In genomic region chr1:115098979-115099692, GRCh38 we compare ENCODE assay signal across 9 cellular contexts. TPM values are rescaled to one million over a fixed set of nuclear protein-coding genes. Genes with fewer than 3 reads are reported as not detected.
DNase-seq lines count a peak whose midpoint lies in the region; ATAC-seq, FAIRE-seq and TF ChIP-seq lines count a peak whose summit lies in the region.
"Had no signal": no experiment of that assay in that cellular context is flagged by ENCODE, and none has a peak within 500 bp of the region (broad histone marks: within the 10 kb centered on the region; RNA-seq: fewer than 3 reads in every experiment).

No MANE protein-coding gene starts in this region.

- H3K36me3 ChIP-seq in Loucy (ENCODE audit: insufficient read depth, low read length) (no peaks in the 10 kb centered on the region), bronchial epithelial cell (ENCODE audit: control insufficient read depth, insufficient read depth, low read length) (no peaks in the 10 kb centered on the region), mesendoderm (ENCODE audit: control insufficient read depth, insufficient read depth, low read length) (no peaks in the 10 kb centered on the region)

- peaks cover 21% of the 10 kb centered on the region for H3K4me1 ChIP-seq in Loucy (ENCODE audit: insufficient read depth, low read length, poor library complexity, severe bottlenecking)
- no peaks in the 10 kb centered on the region for H3K4me1 ChIP-seq in mesendoderm (ENCODE audit: control insufficient read depth, low read depth, low read length)

- peak; percentile 89 for ATAC-seq in GM21786 (IDR thresholded peaks at IDR 0.05; ENCODE audit: unreplicated experiment)
- peak; percentile 95 to 97 for ATAC-seq in stimulated activated naive B cell treated with anti-CD40 and anti-IgM and Interleukin-4, amounts not matched to agents 10 μg/mL and 1 μg/mL and 100 μg/mL, for 72 hours (replicated peaks)

- no peak overlapping the region for H3K27ac ChIP-seq in mesendoderm (ENCODE audit: low read depth, low read length)

- H4K20me1 ChIP-seq in Loucy (ENCODE audit: insufficient read depth, low read length, poor library complexity, severe bottlenecking): no peaks in the 10 kb centered on the region

- H3K27ac Mint-ChIP-seq in stimulated activated naive B cell treated with anti-CD40 and anti-IgM and Interleukin-4, amounts not matched to agents 10 μg/mL and 1 μg/mL and 100 μg/mL, for 72 hours: peak overlapping the region; percentile 97

- no CpG with 5 or more reads among the region's 13 CpGs for WGBS in mesendoderm (ENCODE audit: extremely low coverage, insufficient coverage, low lambda C conversion rate)

- H3K79me2 ChIP-seq in Loucy (ENCODE audit: insufficient read depth, low read length) (no peaks in the 10 kb centered on the region), mesendoderm (ENCODE audit: control insufficient read depth, insufficient read depth, low read length) (no peaks in the 10 kb centered on the region)

- H2BK15ac ChIP-seq in mesendoderm (replicated peaks; ENCODE audit: low read depth): no peak overlapping the region

- H2BK5ac ChIP-seq in mesendoderm (ENCODE audit: low read length): no peak overlapping the region

- H3K27me3 Mint-ChIP-seq in stimulated activated naive B cell treated with anti-CD40 and anti-IgM and Interleukin-4, amounts not matched to agents 10 μg/mL and 1 μg/mL and 100 μg/mL, for 72 hours: no peaks in the 10 kb centered on the region

- H3K4me2 ChIP-seq in Loucy (ENCODE audit: low read depth, low read length, poor library complexity, severe bottlenecking) (peak overlapping the region; percentile 97), mesendoderm (ENCODE audit: low read length) (no peak overlapping the region)

- H3K4me3 Mint-ChIP-seq in stimulated activated naive B cell treated with anti-CD40 and anti-IgM and Interleukin-4, amounts not matched to agents 10 μg/mL and 1 μg/mL and 100 μg/mL, for 72 hours: peak overlapping the region; percentile 87 to 93

- peaks cover 17 to 25% of the 10 kb centered on the region in 2 donors for H3K4me1 Mint-ChIP-seq in stimulated activated naive B cell treated with anti-CD40 and anti-IgM and Interleukin-4, amounts not matched to agents 10 μg/mL and 1 μg/mL and 100 μg/mL, for 72 hours

- no peaks in the 10 kb centered on the region for H3K27me3 ChIP-seq in Loucy (ENCODE audit: insufficient read depth, low read length, poor library complexity, severe bottlenecking)
- no peaks in the 10 kb centered on the region for H3K27me3 ChIP-seq in bronchial epithelial cell (ENCODE audit: control insufficient read depth, insufficient read depth, low read length)
- no peaks in the 10 kb centered on the region for H3K27me3 ChIP-seq in mesendoderm (ENCODE audit: insufficient read depth, low read length, poor library complexity)

- no peaks in the 10 kb centered on the region for H3K36me3 Mint-ChIP-seq in stimulated activated naive B cell treated with anti-CD40 and anti-IgM and Interleukin-4, amounts not matched to agents 10 μg/mL and 1 μg/mL and 100 μg/mL, for 72 hours

- H3K9ac ChIP-seq in Loucy (ENCODE audit: low read depth, low read length, poor library complexity, severe bottlenecking): peak overlapping the region; percentile 79
- no peak overlapping the region for H3K9ac ChIP-seq in mesendoderm (ENCODE audit: low read length)

- no peak overlapping the region for H3K56ac ChIP-seq in mesendoderm (ENCODE audit: low read length)

- no peak overlapping the region for H2BK120ac ChIP-seq in mesendoderm (ENCODE audit: low read depth, low read length)

- no peak overlapping the region for H4K5ac ChIP-seq in mesendoderm (ENCODE audit: low read length)

- H3K9me3 Mint-ChIP-seq in stimulated activated naive B cell treated with anti-CD40 and anti-IgM and Interleukin-4, amounts not matched to agents 10 μg/mL and 1 μg/mL and 100 μg/mL, for 72 hours: no peaks in the 10 kb centered on the region

- peaks cover 12% of the 10 kb centered on the region; the same call in 1 of the 2 replicates for H3F3A ChIP-seq in Loucy (ENCODE audit: low read depth)

- peak overlapping the region; percentile 80 for H3K4me3 ChIP-seq in Loucy (ENCODE audit: low read length, poor library complexity, severe bottlenecking)
- H3K4me3 ChIP-seq in bronchial epithelial cell (ENCODE audit: low read depth, low read length): peak overlapping the region; percentile 17
- no peak overlapping the region for H3K4me3 ChIP-seq in mesendoderm (ENCODE audit: low read length)

- H3K18ac ChIP-seq in mesendoderm (ENCODE audit: low read length): no peak overlapping the region

- no peak overlapping the region for H4K8ac ChIP-seq in mesendoderm (ENCODE audit: low read depth, low read length)

- H2AK5ac ChIP-seq in mesendoderm (ENCODE audit: low read length): no peak overlapping the region

- H3K79me1 ChIP-seq in mesendoderm (ENCODE audit: low read length): no peaks in the 10 kb centered on the region

- peak overlapping the region; percentile 80 for H2AFZ ChIP-seq in Loucy (ENCODE audit: low read length)

- no peaks in the 10 kb centered on the region for H3K9me3 ChIP-seq in Loucy (ENCODE audit: insufficient read depth, low read depth, low read length)

- DNase-seq in GDM1 (lab: John Stamatoyannopoulos, UW): peak; percentile 45
- peak; percentile 42 for DNase-seq in UCSD-AML1 (lab: John Stamatoyannopoulos, UW; ENCODE audit: unreplicated experiment)
- DNase-seq in bronchial epithelial cell (ENCODE audit: low read depth): peak; percentile 70
- peak; percentile 54 for DNase-seq in mesendoderm
- peak; percentile 45 for DNase-seq in stimulated activated naive B cell treated with anti-CD40 and anti-IgM and Interleukin-4, amounts not matched to agents 10 μg/mL and 1 μg/mL and 100 μg/mL, for 72 hours
- DNase-seq in ecto neural progenitor cell (ENCODE audit: low spot score): no peak

- no peak overlapping the region for H3K4ac ChIP-seq in mesendoderm (ENCODE audit: low read depth, low read length)

- no peak for FAIRE-seq in bronchial epithelial cell (lab: Jason Lieb, UNC)

- H3K23ac ChIP-seq in mesendoderm (ENCODE audit: low read length): no peak overlapping the region

- TF ChIP-seq CTCF in Loucy (conservative IDR thresholded peaks at IDR 0.05; ENCODE audit: low read length): no peak
- TF ChIP-seq CTCF in bronchial epithelial cell (IDR thresholded peaks at IDR 0.05; ENCODE audit: insufficient read depth, low read length, severe bottlenecking): no peak

- H3K9me2 ChIP-seq in Loucy (replicated peaks; ENCODE audit: low read depth, low read length): no peaks in the 10 kb centered on the region

RNA-seq across cellular contexts. Expression of gene TSPAN2, which starts 9.8 kb away (rescaled TPM):
- 0.13 and 0.26 TPM in 2 replicates for total RNA-seq in bronchial epithelial cell
- 3.9 TPM for polyA plus RNA-seq in mesendoderm (2013, experiment 1 of 2)
- polyA plus RNA-seq in mesendoderm (2013, experiment 2 of 2): 4.5 TPM
- total RNA-seq: SK-MEL-5 had no signal
